ENCODE assay signal across 1 cellular context in genomic region chr3:179860275-179861107, GRCh38.
A peak's percentile ranks its signal among the peaks of the same experiment; 100 is the strongest.
TF ChIP-seq lines count a peak whose summit lies in the region.

No MANE protein-coding gene starts in this region.

TF ChIP-seq in GM12878, 131 proteins besides CTCF, POLR2A, EP300 and RAD21 (continued from another document):
- TF ChIP-seq SUPT20H (IDR thresholded peaks at IDR 0.05; ENCODE audit: borderline replicate concordance, control insufficient read depth, low read depth, low read length): no peak
- TF ChIP-seq IKZF1 (conservative IDR thresholded peaks at IDR 0.05): no peak
- no peak for TF ChIP-seq RBBP5 (conservative IDR thresholded peaks at IDR 0.05)
- 0 out of 2 replicates have a peak, but pooled peaks have one; percentile 8 for TF ChIP-seq FOXM1 (IDR thresholded peaks at IDR 0.05; ENCODE audit: low read depth, low read length)
- TF ChIP-seq E2F4 (IDR thresholded peaks at IDR 0.05; ENCODE audit: low read depth, low read length): no peak
- TF ChIP-seq ZNF24 (IDR thresholded peaks at IDR 0.05): no peak
- no peak for TF ChIP-seq ASH2L (IDR thresholded peaks at IDR 0.05; ENCODE audit: borderline replicate concordance, low read depth)
- no peak for TF ChIP-seq NBN (IDR thresholded peaks at IDR 0.05)
- no peak for TF ChIP-seq E2F8 (IDR thresholded peaks at IDR 0.05; ENCODE audit: low read depth, partially characterized antibody)
- no peak for TF ChIP-seq SMARCA5 (IDR thresholded peaks at IDR 0.05)
- TF ChIP-seq ETV6 (conservative IDR thresholded peaks at IDR 0.05 in 1 of 2, IDR thresholded peaks at IDR 0.05 in 1 of 2; ENCODE audit: borderline replicate concordance in 1 of 2, low read depth in 1 of 2): no peak
- TF ChIP-seq SREBF2 (IDR thresholded peaks at IDR 0.05; ENCODE audit: low read length): no peak
- no peak for TF ChIP-seq MLLT1 (IDR thresholded peaks at IDR 0.05)
- no peak for TF ChIP-seq SMC3 (IDR thresholded peaks at IDR 0.05; ENCODE audit: borderline replicate concordance, low read length)
- TF ChIP-seq YY1 (IDR thresholded peaks at IDR 0.05; ENCODE audit: low read depth, low read length): no peak
- TF ChIP-seq NFIC (IDR thresholded peaks at IDR 0.05; ENCODE audit: low read depth, low read length): peak; percentile 40; the same call in 1 of the 2 replicates
- TF ChIP-seq MTA2 (IDR thresholded peaks at IDR 0.05; ENCODE audit: low read depth): no peak
- no peak for TF ChIP-seq REST (IDR thresholded peaks at IDR 0.05; ENCODE audit: low read depth, low read length)
- no peak for TF ChIP-seq SIN3A (IDR thresholded peaks at IDR 0.05; ENCODE audit: low read depth, low read length)
- TF ChIP-seq BCL3 (IDR thresholded peaks at IDR 0.05; ENCODE audit: borderline replicate concordance, insufficient read depth, low read depth, low read length, poor library complexity, severe bottlenecking): peak; percentile 8
- no peak for TF ChIP-seq ATF3 (IDR thresholded peaks at IDR 0.05; ENCODE audit: borderline replicate concordance, extremely low read depth, low read depth, low read length)
- TF ChIP-seq SIX5 (IDR thresholded peaks at IDR 0.05; ENCODE audit: low read depth, low read length, severe bottlenecking): no peak
- no peak for TF ChIP-seq ZSCAN29 (IDR thresholded peaks at IDR 0.05)
- TF ChIP-seq USF1 (IDR thresholded peaks at IDR 0.05; ENCODE audit: borderline replicate concordance, extremely low read length, insufficient read depth, low read depth, low read length): no peak
- no peak for TF ChIP-seq NFXL1 (IDR thresholded peaks at IDR 0.05; ENCODE audit: borderline replicate concordance)
- TF ChIP-seq POLR2AphosphoS2 (IDR thresholded peaks at IDR 0.05; ENCODE audit: low read depth, low read length): no peak
- TF ChIP-seq TCF12 (IDR thresholded peaks at IDR 0.05; ENCODE audit: low read depth, low read length): no peak
- TF ChIP-seq TCF7 (IDR thresholded peaks at IDR 0.05; ENCODE audit: borderline replicate concordance): peak; percentile 68; the same call in 1 of the 2 replicates
- TF ChIP-seq MTA3 (IDR thresholded peaks at IDR 0.05; ENCODE audit: borderline replicate concordance, low read length): no peak
- no peak for TF ChIP-seq CREM (IDR thresholded peaks at IDR 0.05; ENCODE audit: low read depth)
- peak; percentile 17; the same call in 1 of the 2 replicates for TF ChIP-seq JUNB (IDR thresholded peaks at IDR 0.05)
- TF ChIP-seq HCFC1 (IDR thresholded peaks at IDR 0.05; ENCODE audit: low read length): no peak
